29 cellular contexts compared by ENCODE assay signal in the genomic region with DNA sequence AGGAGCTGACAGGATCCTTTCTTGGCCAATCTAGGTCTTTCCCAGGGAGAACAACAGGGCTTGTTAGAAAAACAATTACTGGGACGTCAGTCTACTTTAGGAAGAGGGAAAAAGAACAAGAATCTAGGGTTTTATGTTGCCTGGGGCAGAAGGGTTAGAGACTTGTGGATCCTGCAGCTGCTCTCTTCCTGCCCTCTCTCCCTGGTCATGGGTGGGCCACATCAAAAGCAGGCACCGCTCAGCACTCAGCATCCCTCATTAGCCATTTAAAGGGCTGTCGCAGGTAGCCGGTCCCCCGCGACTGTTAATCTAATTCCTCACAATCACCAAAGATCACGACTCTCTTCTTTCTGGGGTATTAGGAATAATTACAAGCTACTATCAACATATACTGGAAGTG.
"Had no signal": no experiment of that assay in that cellular context is flagged by ENCODE, and none has a peak within 500 bp of the region (broad histone marks: within the 10 kb centered on the region; RNA-seq: fewer than 3 reads in every experiment).

No MANE protein-coding gene starts in this region.

- H3K9me3 ChIP-seq: ascending aorta, colonic mucosa, gastroesophageal sphincter, left ventricle myocardium inferior, pancreas, prostate gland, sigmoid colon, thoracic aorta, uterus had no signal

- H3K4me1 Mint-ChIP-seq: activated naive CD8-positive, alpha-beta T cell treated with anti-CD3 and anti-CD28 coated beads, Interleukin-2, amount 10 ng/mL, durations not matched to agents 7 days and 5 days; stimulated activated effector memory CD8-positive, alpha-beta T cell treated with anti-CD3 and anti-CD28 coated beads, Interleukin-12 subunit alpha, Interleukin-12 subunit beta, amount 100 ng/mL, for 72 hours had no signal

- H3K36me3 ChIP-seq: ascending aorta, cardiac muscle cell, colonic mucosa, gastroesophageal sphincter, left ventricle myocardium inferior, pancreas, prostate gland, sigmoid colon, thoracic aorta, uterus had no signal

- H3K4me1 ChIP-seq: ascending aorta, colonic mucosa, gastroesophageal sphincter, left ventricle myocardium inferior, pancreas, prostate gland, sigmoid colon, uterus had no signal

- H3K27ac Mint-ChIP-seq: activated naive CD4-positive, alpha-beta T cell treated with anti-CD3 and anti-CD28 coated beads for 36 hours; activated naive CD8-positive, alpha-beta T cell treated with anti-CD3 and anti-CD28 coated beads, Interleukin-2, amount 10 ng/mL, durations not matched to agents 7 days and 5 days; brain; nephron; stimulated activated effector memory CD8-positive, alpha-beta T cell treated with anti-CD3 and anti-CD28 coated beads, Interleukin-12 subunit alpha, Interleukin-12 subunit beta, amount 100 ng/mL, for 72 hours; stimulated activated naive CD8-positive, alpha-beta T cell treated with anti-CD3 and anti-CD28 coated beads, Interleukin-15, Interleukin-2, amounts not matched to agents 100 ng/mL and 50 ng/mL, for 24 hours had no signal

- H3K27me3 ChIP-seq: ascending aorta, cardiac muscle cell, colonic mucosa, hepatocyte, pancreas, uterus had no signal

- H3K27ac ChIP-seq: ascending aorta, cardiac muscle cell, colonic mucosa, gastroesophageal sphincter, hepatocyte, left ventricle myocardium inferior, pancreas, prostate gland, sigmoid colon, thoracic aorta, uterus, VCaP had no signal

- H3K4me3 ChIP-seq: ascending aorta, cardiac muscle cell, colonic mucosa, gastroesophageal sphincter, hepatocyte, left ventricle myocardium inferior, pancreas, prostate gland, sigmoid colon, thoracic aorta, uterus had no signal

- H3K9me3 Mint-ChIP-seq: stimulated activated naive CD8-positive, alpha-beta T cell treated with anti-CD3 and anti-CD28 coated beads, Interleukin-15, Interleukin-2, amounts not matched to agents 100 ng/mL and 50 ng/mL, for 24 hours had no signal

- H3K4me3 Mint-ChIP-seq: activated naive CD4-positive, alpha-beta T cell treated with anti-CD3 and anti-CD28 coated beads for 36 hours; activated naive CD8-positive, alpha-beta T cell treated with anti-CD3 and anti-CD28 coated beads, Interleukin-2, amount 10 ng/mL, durations not matched to agents 7 days and 5 days; brain; nephron; stimulated activated effector memory CD8-positive, alpha-beta T cell treated with anti-CD3 and anti-CD28 coated beads, Interleukin-12 subunit alpha, Interleukin-12 subunit beta, amount 100 ng/mL, for 72 hours; stimulated activated naive CD8-positive, alpha-beta T cell treated with anti-CD3 and anti-CD28 coated beads, Interleukin-15, Interleukin-2, amounts not matched to agents 100 ng/mL and 50 ng/mL, for 24 hours had no signal

- H3K36me3 Mint-ChIP-seq: activated naive CD8-positive, alpha-beta T cell treated with anti-CD3 and anti-CD28 coated beads, Interleukin-2, amount 10 ng/mL, durations not matched to agents 7 days and 5 days; brain; stimulated activated effector memory CD8-positive, alpha-beta T cell treated with anti-CD3 and anti-CD28 coated beads, Interleukin-12 subunit alpha, Interleukin-12 subunit beta, amount 100 ng/mL, for 72 hours had no signal

- ATAC-seq: activated CD4-positive, CD25-positive, alpha-beta regulatory T cell treated with anti-CD3 and anti-CD28 coated beads, Interleukin-2, amount 50 U/mL, for 24 hours; gastroesophageal sphincter; pancreas; stimulated activated effector memory CD8-positive, alpha-beta T cell treated with anti-CD3 and anti-CD28 coated beads, Interleukin-12 subunit alpha, Interleukin-12 subunit beta, amount 100 ng/mL, for 72 hours had no signal

- DNase-seq: activated CD4-positive, alpha-beta T cell treated with anti-CD3 and anti-CD28 coated beads for 48 hours; activated CD4-positive, alpha-beta T cell treated with anti-CD3 and anti-CD28 coated beads, Interleukin-2, amount 50 U/mL, for 48 hours; activated CD8-positive, alpha-beta memory T cell treated with anti-CD3 and anti-CD28 coated beads for 24 hours; activated effector memory CD4-positive, alpha-beta T cell treated with Interleukin-2 at 50 U/mL for 16 hours; activated naive CD4-positive, alpha-beta T cell treated with anti-CD3 and anti-CD28 coated beads for 36 hours; activated naive CD8-positive, alpha-beta T cell treated with anti-CD3 and anti-CD28 coated beads, Interleukin-2, amount 10 ng/mL, durations not matched to agents 7 days and 5 days; cerebellar nuclear complex; colonic mucosa; effector CD8-positive, alpha-beta T cell; left ventricle myocardium inferior; pancreas; retina; sigmoid colon; small intestine; stimulated activated CD4-positive, alpha-beta T cell treated with anti-CD3 and anti-CD28 coated beads, Interleukin-4, amount 100 ng/mL, for 24 hours; trophoblast cell; uterus had no signal

- H3K27me3 Mint-ChIP-seq: activated naive CD8-positive, alpha-beta T cell treated with anti-CD3 and anti-CD28 coated beads, Interleukin-2, amount 10 ng/mL, durations not matched to agents 7 days and 5 days; brain; stimulated activated naive CD8-positive, alpha-beta T cell treated with anti-CD3 and anti-CD28 coated beads, Interleukin-15, Interleukin-2, amounts not matched to agents 100 ng/mL and 50 ng/mL, for 24 hours had no signal
